In genomic region chr17:73471924-73472323, GRCh38 we compare ENCODE assay signal across 29 cellular contexts.
"Had no signal": no experiment of that assay in that cellular context is flagged by ENCODE, and none has a peak within 500 bp of the region (broad histone marks: within the 10 kb centered on the region; RNA-seq: fewer than 3 reads in every experiment).

No MANE protein-coding gene starts in this region.

- H3K4me1 ChIP-seq: colonic mucosa, foreskin keratinocyte, gastrocnemius medialis had no signal

- H3K27me3 ChIP-seq: colonic mucosa, gastrocnemius medialis had no signal

- H3K27ac Mint-ChIP-seq: dendritic cell treated with granulocyte-macrophage colony-stimulating factor and Interleukin-4, amounts not matched to agents 40 ng/mL and 50 ng/mL, for 4 days; effector memory CD8-positive, alpha-beta T cell; endodermal cell had no signal

- H3K9me3 ChIP-seq: colonic mucosa, esophagus muscularis mucosa, esophagus squamous epithelium, gastrocnemius medialis, gastroesophageal sphincter, heart left ventricle, heart right ventricle had no signal

- H3K27ac ChIP-seq: colonic mucosa, coronary artery, dorsolateral prefrontal cortex, epithelial cell of prostate, esophagus muscularis mucosa, esophagus squamous epithelium, foreskin keratinocyte, gastrocnemius medialis, gastroesophageal sphincter, heart left ventricle, heart right ventricle had no signal

- H3K4me3 ChIP-seq: colonic mucosa, coronary artery, dorsolateral prefrontal cortex, esophagus muscularis mucosa, esophagus squamous epithelium, gastrocnemius medialis, gastroesophageal sphincter, heart left ventricle, heart right ventricle had no signal

- H3K9me3 Mint-ChIP-seq: effector memory CD8-positive, alpha-beta T cell had no signal

- DNase-seq: colonic mucosa; cortex of kidney; dermis blood vessel endothelial cell; dorsolateral prefrontal cortex; effector CD4-positive, alpha-beta T cell; effector CD8-positive, alpha-beta T cell; effector memory CD4-positive, alpha-beta T cell; effector memory CD8-positive, alpha-beta T cell; endodermal cell; erythroblast; esophagus squamous epithelium; foreskin fibroblast; foreskin keratinocyte; foreskin melanocyte; gastrocnemius medialis; glutamatergic neuron; head of caudate nucleus; heart left ventricle; heart right ventricle had no signal

- H3K4me3 Mint-ChIP-seq: dendritic cell treated with granulocyte-macrophage colony-stimulating factor and Interleukin-4, amounts not matched to agents 40 ng/mL and 50 ng/mL, for 4 days; effector memory CD8-positive, alpha-beta T cell; endodermal cell had no signal

- FAIRE-seq: colon, endometrium, endothelial cell of umbilical vein, frontal cortex had no signal

- ATAC-seq: effector memory CD8-positive, alpha-beta T cell; esophagus mucosa; foreskin keratinocyte; gastrocnemius medialis; gastroesophageal sphincter; heart left ventricle; heart right ventricle had no signal

- H3K36me3 ChIP-seq: colonic mucosa, esophagus muscularis mucosa, esophagus squamous epithelium, gastrocnemius medialis, gastroesophageal sphincter, heart left ventricle, heart right ventricle had no signal

- H3K27me3 Mint-ChIP-seq: dendritic cell treated with granulocyte-macrophage colony-stimulating factor and Interleukin-4, amounts not matched to agents 40 ng/mL and 50 ng/mL, for 4 days had no signal
